ENCODE assay signal across 30 cellular contexts in genomic region chr19:41452584-41453275, GRCh38. TPM values are rescaled to one million over a fixed set of nuclear protein-coding genes. Genes with fewer than 3 reads are reported as not detected.
"Had no signal": no experiment of that assay in that cellular context is flagged by ENCODE, and none has a peak within 500 bp of the region (broad histone marks: within the 10 kb centered on the region; RNA-seq: fewer than 3 reads in every experiment).

No MANE protein-coding gene starts in this region.

- H3K27ac Mint-ChIP-seq: mesothelial cell of epicardium; natural killer cell treated with Interleukin-12 subunit alpha and Interleukin-12 subunit beta and Interleukin-15 and Interleukin-18, amount 100 ng/mL, for 72 hours had no signal

- H3K4me3 ChIP-seq: coronary artery, gastrocnemius medialis, heart right ventricle, spleen, stomach, thoracic aorta, transverse colon had no signal

- DNase-seq: effector CD8-positive, alpha-beta T cell; gastrocnemius medialis; heart right ventricle; hypothalamus; islet precursor cell; mammary epithelial cell; occipital lobe; spleen; stimulated activated CD4-positive, alpha-beta T cell treated with anti-CD3 and anti-CD28 coated beads, Interleukin-15, amount 100 ng/mL, for 24 hours; stimulated activated CD4-positive, alpha-beta T cell treated with anti-CD3 and anti-CD28 coated beads, Interleukin-1b, Interleukin-23, amount 100 ng/mL, for 48 hours; stimulated activated CD4-positive, alpha-beta T cell treated with anti-CD3 and anti-CD28 coated beads, Interleukin-4, amount 100 ng/mL, for 24 hours; stimulated activated naive CD4-positive, alpha-beta T cell; stomach; substantia nigra; transverse colon had no signal

- H3K27ac ChIP-seq: coronary artery, gastrocnemius medialis, heart right ventricle, spleen, stomach, thoracic aorta, transverse colon had no signal

- H3K4me3 Mint-ChIP-seq: mesothelial cell of epicardium; natural killer cell treated with Interleukin-12 subunit alpha and Interleukin-12 subunit beta and Interleukin-15 and Interleukin-18, amount 100 ng/mL, for 72 hours had no signal

- H3K36me3 Mint-ChIP-seq: mesothelial cell of epicardium; natural killer cell treated with Interleukin-12 subunit alpha and Interleukin-12 subunit beta and Interleukin-15 and Interleukin-18, amount 100 ng/mL, for 72 hours had no signal

- H3K9me3 ChIP-seq: gastrocnemius medialis, heart right ventricle, spleen, stomach, thoracic aorta, transverse colon had no signal

- H3K27me3 ChIP-seq: gastrocnemius medialis had no signal

- ATAC-seq: gastrocnemius medialis; heart right ventricle; left lobe of liver; natural killer cell treated with Interleukin-12 subunit alpha and Interleukin-12 subunit beta and Interleukin-15 and Interleukin-18, amount 100 ng/mL, for 72 hours; sciatic nerve had no signal

- H3K36me3 ChIP-seq: gastrocnemius medialis, stomach, thoracic aorta, transverse colon had no signal

- H3K9me3 Mint-ChIP-seq: natural killer cell treated with Interleukin-12 subunit alpha and Interleukin-12 subunit beta and Interleukin-15 and Interleukin-18, amount 100 ng/mL, for 72 hours had no signal

RNA-seq across cellular contexts. Expression of gene ERICH4, which starts 9.8 kb away (rescaled TPM):
- total RNA-seq: chondrocyte; dermis microvascular lymphatic vessel endothelial cell; fibroblast of lung; gastrocnemius medialis; left lobe of liver; lower leg skin; mammary epithelial cell; mesothelial cell of epicardium; mucosa of gallbladder; myocyte; natural killer cell treated with Interleukin-12 subunit alpha and Interleukin-12 subunit beta and Interleukin-15 and Interleukin-18, amount 100 ng/mL, for 72 hours; occipital lobe; pulmonary artery endothelial cell; sciatic nerve; skeletal muscle tissue; stomach; thoracic aorta; transverse colon; ureter had no signal

RNA-seq across cellular contexts. Expression of gene B3GNT8, which starts 25.6 kb away (rescaled TPM):
- total RNA-seq: myocyte had no signal
